In genomic region chr1:67764674-67765073, GRCh38 we compare ENCODE assay signal across 21 cellular contexts.
DNase-seq lines count a peak whose midpoint lies in the region; TF ChIP-seq lines count a peak whose summit lies in the region.
"Had no signal": no experiment of that assay in that cellular context is flagged by ENCODE, and none has a peak within 500 bp of the region (broad histone marks: within the 10 kb centered on the region; RNA-seq: fewer than 3 reads in every experiment).

No MANE protein-coding gene starts in this region.

- H3K36me3 Mint-ChIP-seq in glutamatergic neuron (ENCODE audit: unreplicated experiment) = no peaks in the 10 kb centered on the region
- H3K36me3 Mint-ChIP-seq: CD8-positive, alpha-beta T cell; IgD-negative memory B cell had no signal

- H3K36me3 ChIP-seq in adrenal gland (replicated peaks in 1 of 2) (no peaks in the 10 kb centered on the region), OCI-LY7 (ENCODE audit: insufficient read depth, low read length) (no peaks in the 10 kb centered on the region)
- H3K36me3 ChIP-seq: BLaER1 treated with 17β-estradiol and CSF1 and Interleukin-3, amounts not matched to agents 10 nM and 100 nM had no signal

- H3K4me3 ChIP-seq in adrenal gland (no peak overlapping the region), OCI-LY7 (ENCODE audit: low read depth, low read length, poor library complexity, severe bottlenecking) (no peak overlapping the region)
- H3K4me3 ChIP-seq: BLaER1 treated with 17β-estradiol and CSF1 and Interleukin-3, amounts not matched to agents 10 nM and 100 nM had no signal

- no peak overlapping the region for H2AFZ ChIP-seq in OCI-LY7 (ENCODE audit: low read length)

- no peak overlapping the region for H3K27ac ChIP-seq in adrenal gland
- H3K27ac ChIP-seq in OCI-LY7 (ENCODE audit: low read depth, low read length, poor library complexity, severe bottlenecking) = no peak overlapping the region
- H3K27ac ChIP-seq: 22Rv1; BLaER1 treated with 17β-estradiol and CSF1 and Interleukin-3, amounts not matched to agents 10 nM and 100 nM had no signal

- no peak overlapping the region for H3K4me2 ChIP-seq in OCI-LY7 (ENCODE audit: low read length)
- H3K4me2 ChIP-seq: BLaER1 treated with 17β-estradiol and CSF1 and Interleukin-3, amounts not matched to agents 10 nM and 100 nM had no signal

- peaks cover 11% of the 10 kb centered on the region for H3K4me1 Mint-ChIP-seq in glutamatergic neuron (ENCODE audit: low read depth, unreplicated experiment)

- H3K9me3 ChIP-seq in adrenal gland (replicated peaks in 1 of 3) (no peaks in the 10 kb centered on the region), OCI-LY7 (ENCODE audit: low read length) (no peaks in the 10 kb centered on the region)
- H3K9me3 ChIP-seq: BLaER1 treated with 17β-estradiol and CSF1 and Interleukin-3, amounts not matched to agents 10 nM and 100 nM; SK-N-SH had no signal

- TF ChIP-seq POLR2A in adrenal gland (IDR thresholded peaks at IDR 0.05) = no peak

- peaks cover 6% of the 10 kb centered on the region for H3K27me3 Mint-ChIP-seq in glutamatergic neuron (ENCODE audit: unreplicated experiment)

- intact Hi-C loops in adrenal gland (cut with DNase I) = loop anchor here (5.0 kb wide), 1 partner anchor 83 kb away; no protein-coding TSS in a partner anchor
- intact Hi-C loops in OCI-LY7 (cut with micrococcal nuclease; ENCODE audit: unreplicated experiment) = loop anchor here (5.0 kb wide), 2 partner anchors 332 to 353 kb away; partner anchors contain the start of gene SERBP1

- no peak overlapping the region for H3K4me3 Mint-ChIP-seq in glutamatergic neuron (ENCODE audit: unreplicated experiment)
- H3K4me3 Mint-ChIP-seq: CD8-positive, alpha-beta T cell; IgD-negative memory B cell had no signal

- H3K27ac Mint-ChIP-seq in glutamatergic neuron (ENCODE audit: unreplicated experiment) = peak overlapping the region; percentile 20
- H3K27ac Mint-ChIP-seq: CD8-positive, alpha-beta T cell; IgD-negative memory B cell had no signal

- CTCF ChIA-PET in OCI-LY7 (lab: Charles Lee; ENCODE audit: unreplicated experiment) = interaction anchor here (1.3 kb wide), 1 partner anchor 232 kb away, joined by 3 read pairs; no protein-coding TSS in a partner anchor

- no TSS peak for BruUV-seq in OCI-LY7 (replicated peaks; lab: Mats Ljungman, UMichigan)

- no peaks in the 10 kb centered on the region for H3K27me3 ChIP-seq in adrenal gland
- H3K27me3 ChIP-seq: BLaER1 treated with 17β-estradiol and CSF1 and Interleukin-3, amounts not matched to agents 10 nM and 100 nM had no signal

- no peaks in the 10 kb centered on the region for H3K9me2 ChIP-seq in OCI-LY7 (ENCODE audit: insufficient read depth, low read length)
- H3K9me2 ChIP-seq: SK-N-SH had no signal

- 74 to 82% (median 77%) methylated on average over 4 of the region's 4 CpGs for WGBS in adrenal gland, 4 donors

- DNase-seq in NCI-H1417 (lab: John Stamatoyannopoulos, UW) (peak in 2 of 3 experiments; percentile 37 to 68), NCI-H1417 treated with DMSO at 0.1 percent for 48 hours (lab: John Stamatoyannopoulos, UW) (no peak), NCI-H69 (lab: John Stamatoyannopoulos, UW) (peak; percentile 91), glutamatergic neuron (no peak), retina (peak; percentile 27), iPS-NIHi11 (ENCODE audit: low spot score) (no peak), adrenal gland (no peak), OCI-LY7 (ENCODE audit: low spot score) (no peak)
- DNase-seq: Calu3; CD8-positive, alpha-beta T cell; DMS153; Karpas-422; MV-4-11; NCI-H187 treated with DMSO at 0.1 percent for 48 hours; NCI-H345; NCI-H524 treated with DMSO at 0.1 percent for 48 hours; SIG-M5; SK-N-SH had no signal

- H3K4me1 ChIP-seq in adrenal gland (replicated peaks in 1 of 2) (peaks cover 9 to 17% of the 10 kb centered on the region in 2 donors), OCI-LY7 (ENCODE audit: insufficient read depth, low read length, poor library complexity, severe bottlenecking) (peaks cover 10% of the 10 kb centered on the region)

- no peaks in the 10 kb centered on the region for H3K79me2 ChIP-seq in OCI-LY7 (ENCODE audit: insufficient read depth, low read depth, low read length)

- H3K9me3 Mint-ChIP-seq in glutamatergic neuron (ENCODE audit: unreplicated experiment) = peaks cover 1% of the 10 kb centered on the region
- H3K9me3 Mint-ChIP-seq: CD8-positive, alpha-beta T cell; IgD-negative memory B cell had no signal

- no peaks in the 10 kb centered on the region for H4K20me1 ChIP-seq in OCI-LY7 (ENCODE audit: insufficient read depth, low read length)

- no peak for TF ChIP-seq CTCF in glutamatergic neuron (IDR thresholded peaks at IDR 0.05; ENCODE audit: partially characterized antibody, unreplicated experiment)
- no peak for TF ChIP-seq CTCF in adrenal gland (IDR thresholded peaks at IDR 0.05)
- TF ChIP-seq CTCF in OCI-LY7 (conservative IDR thresholded peaks at IDR 0.05; ENCODE audit: low read length) = no peak

- POLR2A ChIA-PET in OCI-LY7 (lab: Charles Lee) = interaction anchor here (0.6 kb wide), 1 partner anchor 41 kb away, joined by 4 read pairs; no protein-coding TSS in a partner anchor

Comparison
In these comparisons a context has a peak if more than half of its experiments do, and no peak if none do; other contexts are left out.
1. DNase-seq: peak in NCI-H1417 (2 of 3), NCI-H69 (single experiment) and retina (single experiment); none in NCI-H1417 treated with DMSO at 0.1 percent for 48 hours (single experiment), glutamatergic neuron (single experiment), iPS-NIHi11 (single experiment), adrenal gland (0 of 7) and OCI-LY7 (single experiment).